10 cellular contexts compared by ENCODE assay signal in genomic region chr3:14411166-14411526, GRCh38. TPM values are rescaled to one million over a fixed set of nuclear protein-coding genes. Genes with fewer than 3 reads are reported as not detected.
A peak's percentile ranks its signal among the peaks of the same experiment; 100 is the strongest.
DNase-seq lines count a peak whose midpoint lies in the region; TF ChIP-seq lines count a peak whose summit lies in the region.
"Had no signal": no experiment of that assay in that cellular context is flagged by ENCODE, and none has a peak within 500 bp of the region (broad histone marks: within the 10 kb centered on the region; RNA-seq: fewer than 3 reads in every experiment).

No MANE protein-coding gene starts in this region.

- peaks cover 17% of the 10 kb centered on the region for H4K20me1 ChIP-seq in osteoblast (ENCODE audit: insufficient read depth, low read length)

- TF ChIP-seq CTCF in adrenal gland (IDR thresholded peaks at IDR 0.05) (no peak), osteoblast (IDR thresholded peaks at IDR 0.05; ENCODE audit: extremely low read depth, low read depth, low read length) (no peak), ovary (IDR thresholded peaks at IDR 0.05) (no peak)

- H3K4me1 ChIP-seq in adrenal gland (replicated peaks in 1 of 2) (peaks cover 43 to 92% of the 10 kb centered on the region in 2 donors), osteoblast (ENCODE audit: insufficient read depth, low read length) (peaks cover 69% of the 10 kb centered on the region), ovary (ENCODE audit: insufficient read depth) (peaks cover 24% of the 10 kb centered on the region)

- TF ChIP-seq POLR2A in adrenal gland (IDR thresholded peaks at IDR 0.05) (no peak), ovary (IDR thresholded peaks at IDR 0.05) (no peak)

- intact Hi-C loops in adrenal gland (cut with DNase I): no loop called here
- intact Hi-C loops in ovary (cut with DNase I): loop anchor here in 1 of 4 donors (5.0 kb wide), 1 partner anchor 41 kb away; no protein-coding TSS in a partner anchor

- WGBS in adrenal gland, 4 donors: 82 to 94% (median 89%) methylated on average over 8 to 9 of the region's 9 CpGs
- 88 to 94% (median 92%) methylated on average over 9 of the region's 9 CpGs for WGBS in ovary, 3 donors

- TF ChIP-seq EP300 in ovary (IDR thresholded peaks at IDR 0.05): no peak

- H3K4me2 ChIP-seq in osteoblast (ENCODE audit: insufficient read depth, low read length): no peak overlapping the region

- H3K27ac ChIP-seq in adrenal gland (peak overlapping the region; percentile 29 to 90 (median 88)), osteoblast (ENCODE audit: low read depth, low read length) (peak overlapping the region; percentile 86), ovary (no peak overlapping the region)

- DNase-seq in DMS79 treated with DMSO at 0.1 percent for 48 hours (lab: John Stamatoyannopoulos, UW) (peak; percentile 72), NCI-H2029 (lab: John Stamatoyannopoulos, UW) (peak; percentile 44), adrenal gland (no peak), osteoblast (ENCODE audit: insufficient read length, low spot score, missing footprints) (peak; percentile 35), GDM1 (lab: John Stamatoyannopoulos, UW) (no peak), ovary (no peak)
- DNase-seq in stimulated activated CD4-positive, alpha-beta T cell treated with anti-CD3 and anti-CD28 coated beads, Interleukin-1b, Interleukin-23, amount 100 ng/mL, for 48 hours: no peak
- DNase-seq: hypothalamus, NCI-H1417 had no signal

- peaks cover 85% of the 10 kb centered on the region for H3K79me2 ChIP-seq in osteoblast (ENCODE audit: insufficient read depth, low read length)

- no peak overlapping the region for H2AFZ ChIP-seq in osteoblast (ENCODE audit: low read length)

- H3K4me3 ChIP-seq in adrenal gland: no peak overlapping the region
- H3K4me3 ChIP-seq in osteoblast (ENCODE audit: insufficient read depth, low read length): no peak overlapping the region
- H3K4me3 ChIP-seq in ovary: no peak overlapping the region
- H3K4me3 ChIP-seq: thoracic aorta had no signal

- H3K27me3 ChIP-seq in adrenal gland (no peaks in the 10 kb centered on the region), osteoblast (ENCODE audit: insufficient read depth, low read length) (no peaks in the 10 kb centered on the region), ovary (no peaks in the 10 kb centered on the region)

- H3K36me3 ChIP-seq in adrenal gland (replicated peaks in 1 of 2): peaks cover 0 to 11% of the 10 kb centered on the region in 2 donors
- peaks cover 28% of the 10 kb centered on the region for H3K36me3 ChIP-seq in osteoblast (ENCODE audit: insufficient read depth, low read length)
- no peaks in the 10 kb centered on the region for H3K36me3 ChIP-seq in ovary

- H3K9me3 ChIP-seq in adrenal gland (replicated peaks in 1 of 3): no peaks in the 10 kb centered on the region
- no peaks in the 10 kb centered on the region for H3K9me3 ChIP-seq in osteoblast (ENCODE audit: low read depth, low read length)
- no peaks in the 10 kb centered on the region for H3K9me3 ChIP-seq in ovary
- H3K9me3 ChIP-seq: thoracic aorta had no signal

RNA-seq across cellular contexts. Expression of gene SLC6A6, which starts 8.7 kb away (rescaled TPM):
- total RNA-seq in adrenal gland (100 to 1,000 TPM in 3 of 8 donors, 10 to 100 TPM in 5; 71.8 to 197 (median 90.6) TPM), osteoblast (76.6 and 86.5 TPM in 2 replicates), ovary (100 to 1,000 TPM in 3 of 7 donors, 10 to 100 TPM in 4; 32.5 to 141 (median 80.5) TPM)
- polyA plus RNA-seq in adrenal gland (10 to 100 TPM; 10.6 to 80.8 (median 13.0) TPM), ovary (10 to 100 TPM; 37.6 to 81.1 TPM)

Comparison
In these comparisons a context has a peak if more than half of its experiments do, and no peak if none do; other contexts are left out.
1. DNase-seq: peak in DMS79 treated with DMSO at 0.1 percent for 48 hours (single experiment), NCI-H2029 (single experiment) and osteoblast (single experiment); none in adrenal gland (0 of 7), GDM1 (single experiment), ovary (0 of 5) and stimulated activated CD4-positive, alpha-beta T cell treated with anti-CD3 and anti-CD28 coated beads, Interleukin-1b, Interleukin-23, amount 100 ng/mL, for 48 hours (single experiment).
2. H3K27ac ChIP-seq: peak in adrenal gland (5 of 5) and osteoblast (single experiment); none in ovary (0 of 2).